Comparison of ENCODE assay signal across 17 cellular contexts in the genomic region with DNA sequence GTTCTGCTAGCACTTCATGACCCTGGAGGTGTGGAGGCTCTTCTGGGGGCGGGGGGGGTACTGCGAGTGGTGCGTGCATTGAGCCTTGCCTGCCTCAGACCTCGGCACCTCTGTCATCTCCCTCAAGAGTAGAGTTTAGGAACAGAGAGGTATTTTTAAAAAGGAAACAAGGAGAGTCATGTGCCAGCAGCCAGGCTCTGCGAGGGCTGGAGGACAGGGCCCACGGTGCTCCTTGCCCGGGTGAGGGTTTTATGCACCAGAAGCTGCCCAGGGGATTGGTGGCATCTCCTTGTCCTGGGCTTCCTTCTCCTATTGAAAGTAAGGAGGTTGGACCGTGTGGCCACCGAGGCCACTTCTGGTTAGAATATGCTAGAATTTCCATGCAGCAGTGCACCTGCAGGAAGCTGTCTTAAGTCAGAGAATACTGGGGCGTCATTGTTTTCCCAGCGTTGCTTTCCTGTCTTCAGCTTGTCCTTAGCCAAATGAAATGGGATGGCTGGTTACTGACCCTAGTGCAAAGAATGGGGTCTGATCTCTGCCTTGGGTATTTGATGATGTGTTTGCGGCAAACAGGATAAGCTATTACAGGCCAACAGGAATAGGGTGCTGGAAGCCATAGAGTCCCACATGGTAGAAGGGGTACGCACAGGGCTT. TPM values are rescaled to one million over a fixed set of nuclear protein-coding genes. Genes with fewer than 3 reads are reported as not detected.
A peak's percentile ranks its signal among the peaks of the same experiment; 100 is the strongest.
DNase-seq lines count a peak whose midpoint lies in the region; ATAC-seq and TF ChIP-seq lines count a peak whose summit lies in the region.
"Had no signal": no experiment of that assay in that cellular context is flagged by ENCODE, and none has a peak within 500 bp of the region (broad histone marks: within the 10 kb centered on the region; RNA-seq: fewer than 3 reads in every experiment).

No MANE protein-coding gene starts in this region.

- H3K4me1 ChIP-seq in BLaER1 (peaks cover 50% of the 10 kb centered on the region), Caco-2 (peaks cover 15% of the 10 kb centered on the region)

- intact Hi-C loops in Caco-2 (cut with micrococcal nuclease; ENCODE audit: unreplicated experiment), result no loop called here

- H3K9ac ChIP-seq in BLaER1, result peak overlapping the region; percentile 57; the same call in 1 of the 2 replicates

- H3K4me3 ChIP-seq in BLaER1 (peak overlapping the region; percentile 35; the same call in 1 of the 2 replicates), H7 (ENCODE audit: insufficient read depth, low read depth, low read length) (no peak overlapping the region), Caco-2 (ENCODE audit: low read depth, low read length) (no peak overlapping the region)
- H3K4me3 ChIP-seq: Peyer's patch had no signal

- H3K27ac ChIP-seq in BLaER1, result 0 out of 2 replicates have a peak overlapping the region, but pooled peaks have one; percentile 32
- H3K27ac ChIP-seq: Peyer's patch had no signal

- DNase-seq in H7 (peak; percentile 22), dermis blood vessel endothelial cell (peak; percentile 62), nephron progenitor cell (no peak), Caco-2 (no peak), NCI-H2081 (lab: John Stamatoyannopoulos, UW) (no peak)
- DNase-seq: GOT3, HFFc6, NCI-H1417, NCI-H1930, NCI-H510A, NCI-H82, SHP77 had no signal

- TF ChIP-seq CTCF in nephron progenitor cell (IDR thresholded peaks at IDR 0.05) (no peak), Caco-2 (IDR thresholded peaks at IDR 0.05; ENCODE audit: insufficient read depth in 1 of 2, low read depth in 1 of 2, low read length in 1 of 2, severe bottlenecking in 1 of 2, unreplicated experiment in 1 of 2) (no peak)

- H4K20me1 ChIP-seq in BLaER1, result peaks cover 75% of the 10 kb centered on the region

- ATAC-seq in GM18873 (IDR thresholded peaks at IDR 0.05; ENCODE audit: low FRiP score, unreplicated experiment), result no peak
- ATAC-seq in HG02981 (IDR thresholded peaks at IDR 0.05; ENCODE audit: unreplicated experiment), result no peak

- BruUV-seq in Caco-2 (replicated peaks; lab: Mats Ljungman, UMichigan), result no TSS peak

- H3K4me1 Mint-ChIP-seq in nephron progenitor cell (peaks cover 67% of the 10 kb centered on the region), Caco-2 (ENCODE audit: low read depth, unreplicated experiment) (peaks cover 15% of the 10 kb centered on the region)

- peak overlapping the region; percentile 78 for H3K27ac Mint-ChIP-seq in nephron progenitor cell
- no peak overlapping the region for H3K27ac Mint-ChIP-seq in Caco-2 (ENCODE audit: unreplicated experiment)
- H3K27ac Mint-ChIP-seq: B cell, HFFc6 had no signal

- H3K9me3 Mint-ChIP-seq in nephron progenitor cell (no peaks in the 10 kb centered on the region), Caco-2 (ENCODE audit: unreplicated experiment) (no peaks in the 10 kb centered on the region)
- H3K9me3 Mint-ChIP-seq: HFFc6 had no signal

- H3K36me3 ChIP-seq in BLaER1, result peaks cover 57% of the 10 kb centered on the region
- peaks cover 28% of the 10 kb centered on the region for H3K36me3 ChIP-seq in H7 (replicated peaks; ENCODE audit: control insufficient read depth, insufficient read depth, low read length)
- 0 out of 2 replicates have a peak, but pooled peaks cover 1% of the 10 kb centered on the region for H3K36me3 ChIP-seq in Caco-2 (ENCODE audit: control insufficient read depth, insufficient read depth, low read length)
- H3K36me3 ChIP-seq: Peyer's patch had no signal

- peaks cover 7% of the 10 kb centered on the region for H3K27me3 Mint-ChIP-seq in nephron progenitor cell (ENCODE audit: low read depth, poor library complexity)
- no peaks in the 10 kb centered on the region for H3K27me3 Mint-ChIP-seq in Caco-2 (ENCODE audit: insufficient read depth, unreplicated experiment)

- H3K9me3 ChIP-seq in BLaER1, result no peaks in the 10 kb centered on the region
- no peaks in the 10 kb centered on the region for H3K9me3 ChIP-seq in Caco-2
- H3K9me3 ChIP-seq: Peyer's patch had no signal

- peak overlapping the region; percentile 97 for H3K4me3 Mint-ChIP-seq in nephron progenitor cell
- H3K4me3 Mint-ChIP-seq in Caco-2 (ENCODE audit: unreplicated experiment), result no peak overlapping the region
- H3K4me3 Mint-ChIP-seq: HFFc6 had no signal

- H3K27me3 ChIP-seq in BLaER1 (peaks cover 21% of the 10 kb centered on the region), H7 (ENCODE audit: control insufficient read depth, insufficient read depth, low read length) (no peaks in the 10 kb centered on the region; the same call in 1 of the 2 replicates), Caco-2 (replicated peaks; ENCODE audit: control insufficient read depth, insufficient read depth, low read length) (no peaks in the 10 kb centered on the region)

- H3K4me2 ChIP-seq in BLaER1, result peak overlapping the region; percentile 98

- H3K36me3 Mint-ChIP-seq in nephron progenitor cell (ENCODE audit: low read depth), result peaks cover 55% of the 10 kb centered on the region
- peaks cover 56% of the 10 kb centered on the region for H3K36me3 Mint-ChIP-seq in Caco-2 (ENCODE audit: insufficient read depth, unreplicated experiment)

- POLR2A ChIA-PET in Caco-2 (lab: Charles Lee), result no interaction called here

- CTCF ChIA-PET in Caco-2 (lab: Charles Lee), result no interaction called here

RNA-seq across cellular contexts. Expression of gene CBX2, which starts 3.2 kb away (rescaled TPM):
- total RNA-seq in H7 (2014; rRNA removed; shearing (Covaris generic)), result 89.1 and 97.4 TPM in 2 replicates
- total RNA-seq in dermis blood vessel endothelial cell, result 12.9 and 14.1 TPM in 2 replicates
- total RNA-seq in Caco-2 (2022), result 50.0 and 52.8 TPM in 2 replicates

RNA-seq across cellular contexts. Expression of gene CBX8, which starts 15.7 kb away (rescaled TPM):
- 1.4 and 1.9 TPM in 2 replicates for total RNA-seq in H7 (2014; rRNA removed; shearing (Covaris generic))
- total RNA-seq in dermis blood vessel endothelial cell (2.7 and 5.1 TPM in 2 replicates), Caco-2 (2022) (34.3 and 36.6 TPM in 2 replicates)

RNA-seq across cellular contexts. Expression of gene ENPP7, which starts 50.4 kb away (rescaled TPM):
- total RNA-seq in H7 (2014; rRNA removed; shearing (Covaris generic)), result not detected in 2 replicates
- not detected in 2 replicates for total RNA-seq in dermis blood vessel endothelial cell
- total RNA-seq in Caco-2 (2022), result 0.30 and 0.34 TPM in 2 replicates
- total RNA-seq: HFFc6 had no signal

RNA-seq across cellular contexts. Expression of gene CBX4, which starts 58.1 kb away (rescaled TPM):
- total RNA-seq in H7 (2014; rRNA removed; shearing (Covaris generic)), result 6.4 and 6.6 TPM in 2 replicates
- total RNA-seq in dermis blood vessel endothelial cell (11.1 and 13.5 TPM in 2 replicates), Caco-2 (2022) (90.8 and 114 TPM in 2 replicates)

Comparison
In these comparisons a context has a peak if more than half of its experiments do, and no peak if none do; other contexts are left out.
1. DNase-seq: peak in H7 (single experiment) and dermis blood vessel endothelial cell (single experiment); none in nephron progenitor cell (single experiment), Caco-2 (0 of 2) and NCI-H2081 (0 of 2).